Comparison of ENCODE assay signal across 11 cellular contexts in genomic region chr6:116034327-116034726, GRCh38. TPM values are rescaled to one million over a fixed set of nuclear protein-coding genes. Genes with fewer than 3 reads are reported as not detected.
DNase-seq lines count a peak whose midpoint lies in the region; ATAC-seq, FAIRE-seq and TF ChIP-seq lines count a peak whose summit lies in the region.
"Had no signal": no experiment of that assay in that cellular context is flagged by ENCODE, and none has a peak within 500 bp of the region (broad histone marks: within the 10 kb centered on the region; RNA-seq: fewer than 3 reads in every experiment).

No MANE protein-coding gene starts in this region.

- H3K4me3 ChIP-seq in astrocyte of the spinal cord (ENCODE audit: low read depth, low read length) = no peak overlapping the region
- no peak overlapping the region for H3K4me3 ChIP-seq in keratinocyte (ENCODE audit: control insufficient read depth in 2 of 3, extremely low read depth in 1 of 3, insufficient read depth in 2 of 3, low read depth in 1 of 3, low read length in 3 of 3)
- no peak overlapping the region for H3K4me3 ChIP-seq in tibial nerve
- H3K4me3 ChIP-seq: vagina had no signal

- H3K4me2 ChIP-seq in keratinocyte (ENCODE audit: control insufficient read depth, extremely low read depth, insufficient read depth, low read depth, low read length) = peak overlapping the region; percentile 49

- no peak for TF ChIP-seq CTCF in astrocyte of the spinal cord (IDR thresholded peaks at IDR 0.05; ENCODE audit: low read depth, low read length)
- TF ChIP-seq CTCF in keratinocyte (optimal IDR thresholded peaks at IDR 0.05 in 1 of 3, IDR thresholded peaks at IDR 0.05 in 1 of 3, conservative IDR thresholded peaks at IDR 0.05 in 1 of 3; ENCODE audit: extremely low read depth in 1 of 3, insufficient read depth in 2 of 3, low read length in 3 of 3) = no peak
- no peak for TF ChIP-seq CTCF in tibial nerve (IDR thresholded peaks at IDR 0.05)

- no peaks in the 10 kb centered on the region for H3K27me3 ChIP-seq in keratinocyte (ENCODE audit: control insufficient read depth, extremely low read depth, insufficient read depth, low read length)
- H3K27me3 ChIP-seq in tibial nerve = no peaks in the 10 kb centered on the region
- H3K27me3 ChIP-seq: vagina had no signal

- no peak for ATAC-seq in HG03442 (IDR thresholded peaks at IDR 0.05; ENCODE audit: unreplicated experiment)

- H3K36me3 ChIP-seq in keratinocyte (ENCODE audit: control insufficient read depth in 2 of 2, extremely low read depth in 1 of 2, insufficient read depth in 2 of 2, low read length in 2 of 2) = no peaks in the 10 kb centered on the region
- no peaks in the 10 kb centered on the region for H3K36me3 ChIP-seq in tibial nerve
- H3K36me3 ChIP-seq: vagina had no signal

- peak overlapping the region; percentile 55 for H3K27ac ChIP-seq in keratinocyte (ENCODE audit: control insufficient read depth, insufficient read depth, low read length)
- no peak overlapping the region for H3K27ac ChIP-seq in tibial nerve
- H3K27ac ChIP-seq: vagina, VCaP had no signal

- TF ChIP-seq EP300 in tibial nerve (IDR thresholded peaks at IDR 0.05) = no peak

- no peak overlapping the region for H3K9ac ChIP-seq in keratinocyte (ENCODE audit: control insufficient read depth, extremely low read depth, insufficient read depth, low read length)

- H3K4me1 ChIP-seq in keratinocyte (ENCODE audit: control insufficient read depth, extremely low read depth, insufficient read depth, low read length) (peaks cover 18% of the 10 kb centered on the region), tibial nerve (peaks cover 0 to 15% (median 0%) of the 10 kb centered on the region in 4 donors)

- H4K20me1 ChIP-seq in keratinocyte (ENCODE audit: control insufficient read depth, extremely low read depth, insufficient read depth, low read length) = no peaks in the 10 kb centered on the region

- peak overlapping the region; percentile 58 for H2AFZ ChIP-seq in keratinocyte (ENCODE audit: control insufficient read depth, low read length)

- FAIRE-seq in H54 (lab: Jason Lieb, UNC) (peak; percentile 50), keratinocyte (lab: Jason Lieb, UNC) (no peak), GM19239 (lab: Jason Lieb, UNC) (no peak)

- no peak for TF ChIP-seq POLR2A in H54 (IDR thresholded peaks at IDR 0.05; ENCODE audit: low read depth, low read length)
- no peak for TF ChIP-seq POLR2A in tibial nerve (IDR thresholded peaks at IDR 0.05)

- H3K79me2 ChIP-seq in keratinocyte (ENCODE audit: control insufficient read depth, insufficient read depth, low read length) = no peaks in the 10 kb centered on the region

- 35% methylated on average over 2 of the region's 2 CpGs for WGBS in tibial nerve, 2 donors

- DNase-seq in H54 (ENCODE audit: insufficient read length, low spot score) (no peak), astrocyte of the spinal cord (ENCODE audit: low read depth, low spot score) (peak; percentile 51), keratinocyte (ENCODE audit: low read depth, low spot score) (no peak), stromal cell of bone marrow (ENCODE audit: low read depth) (peak; percentile 24), GM19239 (ENCODE audit: insufficient read length, low spot score) (no peak), tibial nerve (ENCODE audit: low spot score in 2 of 2) (no peak)
- DNase-seq: activated T-cell treated with anti-CD3 and anti-CD28 coated beads, Interleukin-2, amount 50 U/mL, for 48 hours; Kasumi-1 had no signal

- in situ Hi-C loops in astrocyte of the spinal cord (cut with HindIII; ENCODE audit: low sequenced_read_pairs) = no loop called here

- dilution Hi-C loops in keratinocyte (cut with MboI; ENCODE audit: extremely low pct_ligation_motif_present, low sequenced_read_pairs) = no loop called here

- H3K9me3 ChIP-seq in keratinocyte (ENCODE audit: control insufficient read depth, low read depth, low read length) (no peaks in the 10 kb centered on the region), tibial nerve (no peaks in the 10 kb centered on the region)
- H3K9me3 ChIP-seq: vagina had no signal

- no peaks in the 10 kb centered on the region for H3K9me1 ChIP-seq in keratinocyte (ENCODE audit: control insufficient read depth, extremely low read depth, insufficient read depth, low read length)

RNA-seq across cellular contexts. Expression of gene FRK, which starts 26.4 kb away (rescaled TPM):
- polyA plus RNA-seq in keratinocyte = 1.9 to 2.4 TPM (median 2.4 TPM) in 3 replicates
- 0.52 TPM for polyA plus RNA-seq in keratinocyte (2011; ENCODE audit: low read depth)
- 0.87 and 1.8 TPM in 2 replicates for polyA plus RNA-seq in keratinocyte (2011; cell fraction: cytosol; rRNA removed)
- 2.5 and 3.5 TPM in 2 replicates for polyA plus RNA-seq in keratinocyte (2011; cell fraction: nucleus; rRNA removed)
- polyA plus RNA-seq in keratinocyte (2012; ENCODE audit: low replicate concordance) = 0.72 and 1.2 TPM in 2 replicates
- polyA minus RNA-seq in keratinocyte = 3.8 to 8.4 TPM (median 8.0 TPM) in 3 replicates
- 4.4 TPM for polyA minus RNA-seq in keratinocyte (2011; cell fraction: cytosol; rRNA and poly(A)+ RNA removed)
- polyA minus RNA-seq in keratinocyte (2011; cell fraction: nucleus; rRNA and poly(A)+ RNA removed) = 9.5 and 15.5 TPM in 2 replicates
- total RNA-seq in tibial nerve = 1 to 10 TPM in 2 of 4 donors, under 1 TPM in 2; 0.78 to 1.3 (median 0.97) TPM

Comparison
In these comparisons a context has a peak if more than half of its experiments do, and no peak if none do; other contexts are left out.
1. DNase-seq: peak in astrocyte of the spinal cord (single experiment) and stromal cell of bone marrow (single experiment); none in H54 (single experiment), keratinocyte (single experiment), GM19239 (single experiment) and tibial nerve (0 of 2).